19 cellular contexts compared by ENCODE assay signal in the genomic region with DNA sequence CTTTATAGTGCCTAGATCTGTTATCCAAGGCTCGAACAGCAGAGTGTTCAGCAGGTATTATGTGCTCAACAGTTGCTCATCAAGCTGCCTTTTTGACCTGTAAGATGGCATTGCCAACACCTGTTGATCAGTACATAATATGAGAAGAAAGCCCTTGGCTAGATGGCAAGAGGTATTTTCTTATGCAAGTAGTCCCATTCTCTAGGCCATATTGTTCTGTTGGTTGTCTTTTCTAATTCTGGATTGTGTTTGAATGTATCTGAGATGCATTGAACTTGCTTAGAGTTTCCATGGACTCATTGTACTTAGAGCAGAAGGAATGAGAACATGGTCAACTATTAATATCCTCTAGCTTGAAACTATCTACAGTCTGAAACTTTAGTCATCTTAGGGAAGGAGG. TPM values are rescaled to one million over a fixed set of nuclear protein-coding genes. Genes with fewer than 3 reads are reported as not detected.
DNase-seq lines count a peak whose midpoint lies in the region; ATAC-seq and TF ChIP-seq lines count a peak whose summit lies in the region.
"Had no signal": no experiment of that assay in that cellular context is flagged by ENCODE, and none has a peak within 500 bp of the region (broad histone marks: within the 10 kb centered on the region; RNA-seq: fewer than 3 reads in every experiment).

No MANE protein-coding gene starts in this region.

- no peak overlapping the region for H3K4me3 Mint-ChIP-seq in natural killer cell

- CTCF ChIA-PET in PC-9 (lab: Charles Lee) = no interaction called here

- POLR2A ChIA-PET in PC-9 (lab: Charles Lee; ENCODE audit: unreplicated experiment) = interaction anchor here (0.6 to 0.7 kb wide), 2 partner anchors 65 to 92 kb away, joined by 3 read pairs; no protein-coding TSS in a partner anchor

- no peaks in the 10 kb centered on the region for H3K27me3 Mint-ChIP-seq in natural killer cell (ENCODE audit: low read depth in 2 of 2)
- H3K27me3 Mint-ChIP-seq: CD4-positive, CD25-positive, alpha-beta regulatory T cell had no signal

- peaks cover 2 to 6% of the 10 kb centered on the region in 2 donors for H3K9me3 Mint-ChIP-seq in natural killer cell

- H3K4me1 ChIP-seq in heart left ventricle = peaks cover 0 to 51% (median 13%) of the 10 kb centered on the region in 12 donors
- H3K4me1 ChIP-seq in right atrium auricular region = peaks cover 0 to 30% of the 10 kb centered on the region in 2 donors
- peaks cover 6% of the 10 kb centered on the region for H3K4me1 ChIP-seq in PC-9 (replicated peaks; ENCODE audit: insufficient read depth)
- no peaks in the 10 kb centered on the region for H3K4me1 ChIP-seq in uterus
- peaks cover 5% of the 10 kb centered on the region; the same call in 1 of the 2 replicates for H3K4me1 ChIP-seq in BE2C

- H2AFZ ChIP-seq in PC-9 = no peak overlapping the region

- TF ChIP-seq CTCF in heart left ventricle (IDR thresholded peaks at IDR 0.05) (no peak), right atrium auricular region (IDR thresholded peaks at IDR 0.05) (no peak), PC-9 (conservative IDR thresholded peaks at IDR 0.05) (no peak), natural killer cell (IDR thresholded peaks at IDR 0.05) (no peak), uterus (IDR thresholded peaks at IDR 0.05) (no peak), BE2C (IDR thresholded peaks at IDR 0.05; ENCODE audit: low read depth, low read length) (no peak)

- H4K20me1 ChIP-seq in PC-9 (ENCODE audit: insufficient read depth) = no peaks in the 10 kb centered on the region

- H3K36me3 ChIP-seq in heart left ventricle = no peaks in the 10 kb centered on the region
- no peaks in the 10 kb centered on the region for H3K36me3 ChIP-seq in right atrium auricular region
- H3K36me3 ChIP-seq in PC-9 (ENCODE audit: low read depth) = peaks cover 90% of the 10 kb centered on the region
- H3K36me3 ChIP-seq in uterus = no peaks in the 10 kb centered on the region
- H3K36me3 ChIP-seq in BE2C = no peaks in the 10 kb centered on the region

- DNase-seq in heart left ventricle (no peak), right atrium auricular region (ENCODE audit: low spot score) (no peak), PC-9 (no peak), natural killer cell (no peak), uterus (no peak), germinal center (ENCODE audit: low spot score) (no peak), BE2C (no peak)
- DNase-seq: CD4-positive, CD25-positive, alpha-beta regulatory T cell; DMS79; GOT3; HCEC 1CT; NCI-H1092 treated with DMSO at 0.1 percent for 48 hours; NCI-H1436 treated with DMSO at 0.1 percent for 48 hours; NCI-H1930; NCI-H2227 treated with DMSO at 0.1 percent for 48 hours; NCI-H510A treated with DMSO at 0.1 percent for 48 hours; NCI-H774; NK-92 treated with Interleukin-12 subunit alpha and Interleukin-12 subunit beta, amount 100 ng/mL, for 24 hours had no signal

- no peak overlapping the region for H3K4me2 ChIP-seq in PC-9
- H3K4me2 ChIP-seq: KMS-11 had no signal

- TF ChIP-seq POLR2A in heart left ventricle (IDR thresholded peaks at IDR 0.05) (no peak), uterus (IDR thresholded peaks at IDR 0.05) (no peak)

- H3K27me3 ChIP-seq in heart left ventricle = no peaks in the 10 kb centered on the region
- no peaks in the 10 kb centered on the region for H3K27me3 ChIP-seq in right atrium auricular region
- no peaks in the 10 kb centered on the region for H3K27me3 ChIP-seq in PC-9 (ENCODE audit: insufficient read depth, low read depth)
- no peaks in the 10 kb centered on the region for H3K27me3 ChIP-seq in uterus
- H3K27me3 ChIP-seq in BE2C = no peaks in the 10 kb centered on the region

- H3K27ac ChIP-seq in heart left ventricle (peak overlapping the region in 1 of 12 donors; percentile 21), right atrium auricular region (peak overlapping the region in 1 of 2 donors; percentile 42), PC-9 (peak overlapping the region; percentile 9; the same call in 1 of the 2 replicates), uterus (peak overlapping the region; percentile 17 to 23)
- H3K27ac ChIP-seq: KMS-11 had no signal

- H3K27ac Mint-ChIP-seq in natural killer cell = peak overlapping the region; percentile 52 to 57

- H3K4me3 ChIP-seq in heart left ventricle (no peak overlapping the region), right atrium auricular region (no peak overlapping the region), PC-9 (no peak overlapping the region), uterus (no peak overlapping the region), BE2C (ENCODE audit: low read depth, low read length) (no peak overlapping the region)

- H3K4me1 Mint-ChIP-seq in natural killer cell = peaks cover 38 to 41% of the 10 kb centered on the region in 2 donors

- 85 to 100% (median 92%) methylated on average over 1 of the region's 1 CpG for WGBS in heart left ventricle, 4 donors

- ATAC-seq in heart left ventricle (peak in 3 of 4 donors; percentile 21 to 34 (median 32)), natural killer cell (no peak)

- no TSS peak for BruUV-seq in PC-9 (replicated peaks; lab: Mats Ljungman, UMichigan)

- H3K36me3 Mint-ChIP-seq in natural killer cell = peaks cover 9% of the 10 kb centered on the region

- peaks cover 3% of the 10 kb centered on the region; the same call in 1 of the 2 replicates for H3K9me2 ChIP-seq in PC-9 (ENCODE audit: insufficient read depth)

- peaks cover 96% of the 10 kb centered on the region for H3K79me2 ChIP-seq in PC-9 (ENCODE audit: low read depth)

- H3K9me3 ChIP-seq in heart left ventricle = peaks cover 0 to 9% (median 0%) of the 10 kb centered on the region in 12 donors
- no peaks in the 10 kb centered on the region for H3K9me3 ChIP-seq in right atrium auricular region
- H3K9me3 ChIP-seq in PC-9 (ENCODE audit: insufficient read depth, low read depth) = peaks cover 18% of the 10 kb centered on the region; the same call in 1 of the 2 replicates
- H3K9me3 ChIP-seq in uterus = no peaks in the 10 kb centered on the region
- H3K9me3 ChIP-seq in BE2C = no peaks in the 10 kb centered on the region

- intact Hi-C loops in heart left ventricle (cut with DNase I) = no loop called here
- intact Hi-C loops in PC-9 (cut with micrococcal nuclease; ENCODE audit: unreplicated experiment) = no loop called here
- intact Hi-C loops in natural killer cell (cut with micrococcal nuclease) = no loop called here
- intact Hi-C loops in uterus (cut with DNase I; ENCODE audit: low total_unique reads) = no loop called here

- peaks cover 18% of the 10 kb centered on the region for H3F3A ChIP-seq in PC-9 (ENCODE audit: insufficient read depth, low read depth)

RNA-seq across cellular contexts. Expression of a gene that starts 57.4 kb away (rescaled TPM):
- total RNA-seq in heart left ventricle (10 to 100 TPM in 3 of 9 donors, 1 to 10 TPM in 6; 5.7 to 13.0 (median 8.0) TPM), right atrium auricular region (10 to 100 TPM in 1 of 2 donors, 1 to 10 TPM in 1; 9.0 to 10.9 TPM), PC-9 (2021) (71.9 and 75.9 TPM in 2 replicates), natural killer cell (10 to 100 TPM; 16.2 to 26.2 (median 17.1) TPM), uterus (10 to 100 TPM; 12.0 to 47.4 (median 17.8) TPM)
- polyA plus RNA-seq in heart left ventricle = 10 to 100 TPM in 1 of 2 donors, 1 to 10 TPM in 1; 2.1 to 16.5 TPM
- 67.9 TPM for polyA plus RNA-seq in BE2C (2012; ENCODE audit: insufficient read depth, insufficient read length, low read depth)

Comparison
In these comparisons a context has a peak if more than half of its experiments do, and no peak if none do; other contexts are left out.
1. ATAC-seq: peak in heart left ventricle (3 of 4); none in natural killer cell (0 of 3).